Comparison of ENCODE assay signal across 10 cellular contexts in genomic region chr5:175517824-175518450, GRCh38. TPM values are rescaled to one million over a fixed set of nuclear protein-coding genes. Genes with fewer than 3 reads are reported as not detected.
A peak's percentile ranks its signal among the peaks of the same experiment; 100 is the strongest.
DNase-seq lines count a peak whose midpoint lies in the region; ATAC-seq and FAIRE-seq lines count a peak whose summit lies in the region.
"Had no signal": no experiment of that assay in that cellular context is flagged by ENCODE, and none has a peak within 500 bp of the region (broad histone marks: within the 10 kb centered on the region; RNA-seq: fewer than 3 reads in every experiment).

No MANE protein-coding gene starts in this region.

- H3K4me1 ChIP-seq in small intestine (ENCODE audit: control insufficient read depth in 2 of 2, insufficient read depth in 1 of 2, low read depth in 1 of 2, low read length in 1 of 2), result peaks cover 0 to 1% of the 10 kb centered on the region in 2 donors

- no peak for FAIRE-seq in small intestine (lab: Jason Lieb, UNC)

- no peaks in the 10 kb centered on the region for H3K9me3 ChIP-seq in small intestine (ENCODE audit: control insufficient read depth, low read depth)

- H3K4me3 ChIP-seq in small intestine (ENCODE audit: low read depth in 1 of 2, low read length in 2 of 2), result no peak overlapping the region
- H3K4me3 ChIP-seq: skin epidermis had no signal

- H3K36me3 ChIP-seq in small intestine (ENCODE audit: control insufficient read depth in 2 of 2, insufficient read depth in 2 of 2, low read length in 2 of 2), result peaks cover 4 to 30% of the 10 kb centered on the region in 2 donors

- H3K27me3 ChIP-seq in small intestine (ENCODE audit: control insufficient read depth in 2 of 2, insufficient read depth in 2 of 2, low read length in 2 of 2), result no peaks in the 10 kb centered on the region

- WGBS in small intestine, 3 donors, result 81 to 89% (median 86%) methylated on average over 7 of the region's 7 CpGs

- H3K27ac ChIP-seq in small intestine (ENCODE audit: low read depth in 1 of 2, low read length in 1 of 2), result no peak overlapping the region

- DNase-seq in activated CD4-positive, alpha-beta T cell treated with anti-CD3 and anti-CD28 coated beads, Interleukin-2, amount 50 U/mL, for 1 hour, result peak; percentile 57
- peak; percentile 13 for DNase-seq in central memory CD4-positive, alpha-beta T cell
- DNase-seq in stimulated activated CD4-positive, alpha-beta T cell treated with anti-CD3 and anti-CD28 coated beads, Interleukin-4, amount 100 ng/mL, for 4 hours, result peak; percentile 66 to 92
- no peak for DNase-seq in 8988T
- DNase-seq in small intestine, result no peak
- DNase-seq: NCI-H1092 treated with DMSO at 0.1 percent for 48 hours had no signal

- ATAC-seq in GM21529 (IDR thresholded peaks at IDR 0.05; ENCODE audit: unreplicated experiment) (peak; percentile 54), HG03159 (IDR thresholded peaks at IDR 0.05; ENCODE audit: unreplicated experiment) (no peak), HG02763 (IDR thresholded peaks at IDR 0.05; ENCODE audit: unreplicated experiment) (no peak)

RNA-seq across cellular contexts. Expression of gene SFXN1, which starts 39.6 kb away (rescaled TPM):
- 10 to 100 TPM; 14.9 to 26.6 (median 18.2) TPM for polyA plus RNA-seq in small intestine

Comparison
In these comparisons a context has a peak if more than half of its experiments do, and no peak if none do; other contexts are left out.
1. DNase-seq: peak in activated CD4-positive, alpha-beta T cell treated with anti-CD3 and anti-CD28 coated beads, Interleukin-2, amount 50 U/mL, for 1 hour (single experiment), central memory CD4-positive, alpha-beta T cell (single experiment) and stimulated activated CD4-positive, alpha-beta T cell treated with anti-CD3 and anti-CD28 coated beads, Interleukin-4, amount 100 ng/mL, for 4 hours (2 of 2); none in 8988T (single experiment) and small intestine (single experiment).